17 cellular contexts compared by ENCODE assay signal in the genomic region with DNA sequence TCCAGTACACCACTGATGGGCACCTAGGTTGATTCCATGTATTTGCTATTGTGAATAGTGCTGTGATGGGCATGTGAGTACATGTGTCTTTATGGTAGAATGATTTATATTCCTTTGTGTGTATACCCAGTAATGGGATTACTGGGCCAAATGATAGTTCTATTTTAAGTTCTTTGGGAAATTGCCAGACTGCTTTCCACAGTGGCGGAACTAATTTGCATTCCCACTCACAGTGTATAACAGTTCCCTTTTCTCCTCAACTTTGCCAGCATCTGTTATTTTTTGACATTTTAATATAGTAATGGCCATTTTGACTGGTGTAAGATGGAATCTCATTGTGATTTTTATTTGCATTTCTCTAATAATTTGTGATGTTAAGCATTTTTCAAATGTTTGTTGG. TPM values are rescaled to one million over a fixed set of nuclear protein-coding genes. Genes with fewer than 3 reads are reported as not detected.
A peak's percentile ranks its signal among the peaks of the same experiment; 100 is the strongest.
DNase-seq lines count a peak whose midpoint lies in the region; ATAC-seq, FAIRE-seq and TF ChIP-seq lines count a peak whose summit lies in the region.
"Had no signal": no experiment of that assay in that cellular context is flagged by ENCODE, and none has a peak within 500 bp of the region (broad histone marks: within the 10 kb centered on the region; RNA-seq: fewer than 3 reads in every experiment).

No MANE protein-coding gene starts in this region.

- H3K9me3 Mint-ChIP-seq in astrocyte (ENCODE audit: unreplicated experiment) (no peaks in the 10 kb centered on the region), Caco-2 (ENCODE audit: unreplicated experiment) (no peaks in the 10 kb centered on the region)

- intact Hi-C loops in Right ventricle myocardium inferior (cut with DNase I): no loop called here
- intact Hi-C loops in right cardiac atrium (cut with DNase I): no loop called here
- intact Hi-C loops in Caco-2 (cut with micrococcal nuclease; ENCODE audit: unreplicated experiment): no loop called here
- intact Hi-C loops in lower leg skin (cut with DNase I; ENCODE audit: low total_unique reads): loop anchor here (2.0 kb wide), 1 partner anchor 55 kb away; no protein-coding TSS in a partner anchor

- no peak overlapping the region for H2AFZ ChIP-seq in astrocyte (ENCODE audit: low read depth, low read length)
- H2AFZ ChIP-seq: GM23338 had no signal

- H3K4me1 ChIP-seq in right cardiac atrium (ENCODE audit: control insufficient read depth, insufficient read depth, low read length) (peaks cover 2% of the 10 kb centered on the region), astrocyte (ENCODE audit: insufficient read depth, low read length) (no peaks in the 10 kb centered on the region), Caco-2 (no peaks in the 10 kb centered on the region)

- H3K4me3 ChIP-seq in right cardiac atrium (ENCODE audit: low read length) (no peak overlapping the region), astrocyte (ENCODE audit: insufficient read depth, low read depth, low read length) (no peak overlapping the region), Caco-2 (ENCODE audit: low read depth, low read length) (no peak overlapping the region), lower leg skin (ENCODE audit: low read depth, poor library complexity, severe bottlenecking) (no peak overlapping the region)
- H3K4me3 ChIP-seq: GM23338 had no signal

- POLR2A ChIA-PET in Caco-2 (lab: Charles Lee): no interaction called here

- H3K27me3 ChIP-seq in right cardiac atrium (ENCODE audit: control insufficient read depth, insufficient read depth) (no peaks in the 10 kb centered on the region), astrocyte (ENCODE audit: insufficient read depth, low read length) (no peaks in the 10 kb centered on the region), Caco-2 (replicated peaks; ENCODE audit: control insufficient read depth, insufficient read depth, low read length) (no peaks in the 10 kb centered on the region)

- no peak for TF ChIP-seq CTCF in astrocyte (IDR thresholded peaks at IDR 0.05; ENCODE audit: insufficient read depth, low read depth, low read length)
- no peak for TF ChIP-seq CTCF in Caco-2 (IDR thresholded peaks at IDR 0.05; ENCODE audit: insufficient read depth in 1 of 2, low read depth in 1 of 2, low read length in 1 of 2, severe bottlenecking in 1 of 2, unreplicated experiment in 1 of 2)
- no peak for TF ChIP-seq CTCF in lower leg skin (IDR thresholded peaks at IDR 0.05)

- no peak for DNase-seq in Right ventricle myocardium inferior (ENCODE audit: missing footprints)
- DNase-seq in right cardiac atrium: no peak
- DNase-seq in NCI-H1694 (lab: John Stamatoyannopoulos, UW): peak; percentile 36
- peak; percentile 39 for DNase-seq in astrocyte (ENCODE audit: low read depth)
- peak; percentile 2 for DNase-seq in midbrain (lab: John Stamatoyannopoulos, UW)
- no peak for DNase-seq in activated gamma-delta T cell (lab: John Stamatoyannopoulos, UW)
- no peak for DNase-seq in Caco-2
- no peak for DNase-seq in lower leg skin (ENCODE audit: low spot score in 2 of 2)
- DNase-seq: AML-193; CD4-positive, alpha-beta T cell; NCI-H1092 treated with DMSO at 0.1 percent for 48 hours; NCI-H2029; NCI-H2227 treated with DMSO at 0.1 percent for 48 hours; NCI-H526 treated with DMSO at 0.1 percent for 48 hours; SW 1271 had no signal

- FAIRE-seq in astrocyte (lab: Jason Lieb, UNC): no peak

- H3K36me3 ChIP-seq in astrocyte (ENCODE audit: insufficient read depth, low read length) (no peaks in the 10 kb centered on the region), Caco-2 (ENCODE audit: control insufficient read depth, insufficient read depth, low read length) (no peaks in the 10 kb centered on the region)

- peaks cover 12% of the 10 kb centered on the region for H3K36me3 Mint-ChIP-seq in astrocyte (ENCODE audit: low read depth, unreplicated experiment)
- no peaks in the 10 kb centered on the region for H3K36me3 Mint-ChIP-seq in Caco-2 (ENCODE audit: insufficient read depth, unreplicated experiment)

- no peaks in the 10 kb centered on the region for H3K27me3 Mint-ChIP-seq in astrocyte (ENCODE audit: low read depth, unreplicated experiment)
- no peaks in the 10 kb centered on the region for H3K27me3 Mint-ChIP-seq in Caco-2 (ENCODE audit: insufficient read depth, unreplicated experiment)

- H3K4me3 Mint-ChIP-seq in astrocyte (ENCODE audit: unreplicated experiment): no peak overlapping the region
- H3K4me3 Mint-ChIP-seq in Caco-2 (ENCODE audit: unreplicated experiment): no peak overlapping the region
- H3K4me3 Mint-ChIP-seq: CD4-positive, alpha-beta T cell; GM23338 had no signal

- no peak overlapping the region for H3K9ac ChIP-seq in astrocyte (ENCODE audit: low read length)

- H3K9me3 ChIP-seq in right cardiac atrium (ENCODE audit: control insufficient read depth, low read length): no peaks in the 10 kb centered on the region
- H3K9me3 ChIP-seq in astrocyte (ENCODE audit: insufficient read depth, low read depth, low read length): peaks cover 3% of the 10 kb centered on the region
- no peaks in the 10 kb centered on the region for H3K9me3 ChIP-seq in Caco-2

- peak; percentile 46 for ATAC-seq in Right ventricle myocardium inferior
- ATAC-seq in right cardiac atrium: no peak
- ATAC-seq: GM23338, Panc1 had no signal

- BruUV-seq in Caco-2 (replicated peaks; lab: Mats Ljungman, UMichigan): no TSS peak

- TF ChIP-seq POLR2A in lower leg skin (IDR thresholded peaks at IDR 0.05): no peak

- WGBS in right cardiac atrium: 58% methylated on average over 1 of the region's 1 CpG
- 38 to 49% methylated on average over 1 of the region's 1 CpG for WGBS in lower leg skin, 2 donors

- H3K27ac ChIP-seq in right cardiac atrium (ENCODE audit: low read length) (no peak overlapping the region), astrocyte (ENCODE audit: low read depth, low read length) (no peak overlapping the region)

- CTCF ChIA-PET in Caco-2 (lab: Charles Lee): no interaction called here

- H3K4me1 Mint-ChIP-seq in astrocyte (ENCODE audit: low read depth, unreplicated experiment) (peaks cover 11% of the 10 kb centered on the region), Caco-2 (ENCODE audit: low read depth, unreplicated experiment) (no peaks in the 10 kb centered on the region)
- H3K4me1 Mint-ChIP-seq: GM23338 had no signal

- peaks cover 9% of the 10 kb centered on the region for H3K79me2 ChIP-seq in astrocyte (ENCODE audit: insufficient read depth, low read length)

- H4K20me1 ChIP-seq in astrocyte (ENCODE audit: insufficient read depth, low read length): no peaks in the 10 kb centered on the region

- H3K27ac Mint-ChIP-seq in astrocyte (ENCODE audit: unreplicated experiment) (no peak overlapping the region), Caco-2 (ENCODE audit: unreplicated experiment) (no peak overlapping the region)
- H3K27ac Mint-ChIP-seq: CD4-positive, alpha-beta T cell; GM23338 had no signal

- no peak overlapping the region for H3K4me2 ChIP-seq in astrocyte (ENCODE audit: low read length)
- H3K4me2 ChIP-seq: GM23338 had no signal

RNA-seq across cellular contexts. Expression of gene CC2D2A, which starts 25.9 kb away (rescaled TPM):
- total RNA-seq in Right ventricle myocardium inferior (8.6 TPM), right cardiac atrium (10 to 100 TPM in 3 of 4 donors, 1 to 10 TPM in 1; 8.2 to 13.6 (median 13.3) TPM), astrocyte (14.0 and 16.0 TPM in 2 replicates), Caco-2 (2022) (7.3 and 12.3 TPM in 2 replicates), lower leg skin (1 to 10 TPM; 2.1 to 6.3 (median 3.3) TPM)
- polyA plus RNA-seq in right cardiac atrium: 13.0 TPM
- total RNA-seq: CD4-positive, alpha-beta T cell had no signal

Comparison
In these comparisons a context has a peak if more than half of its experiments do, and no peak if none do; other contexts are left out.
1. DNase-seq: peak in NCI-H1694 (single experiment), astrocyte (single experiment) and midbrain (single experiment); none in Right ventricle myocardium inferior (single experiment), right cardiac atrium (0 of 3), activated gamma-delta T cell (single experiment), Caco-2 (0 of 2) and lower leg skin (0 of 2).